Comparison of ENCODE assay signal across 6 cellular contexts in genomic region chr11:124762624-124763155, GRCh38.
DNase-seq lines count a peak whose midpoint lies in the region; ATAC-seq and TF ChIP-seq lines count a peak whose summit lies in the region.

No MANE protein-coding gene starts in this region.

- no peak overlapping the region for H3K9ac ChIP-seq in parathyroid adenoma

- H2AFZ ChIP-seq in parathyroid adenoma, result peak overlapping the region; percentile 56

- DNase-seq in choroid plexus epithelial cell (ENCODE audit: low read depth) (no peak), NCI-H1436 treated with DMSO at 0.1 percent for 48 hours (lab: John Stamatoyannopoulos, UW) (no peak)
- DNase-seq in stimulated activated naive CD4-positive, alpha-beta T cell treated with Interleukin-2 at 50 U/mL for 16 hours (lab: John Stamatoyannopoulos, UW), result no peak

- no peaks in the 10 kb centered on the region for H3K9me3 ChIP-seq in parathyroid adenoma (ENCODE audit: control insufficient read depth, low read length)

- no peaks in the 10 kb centered on the region for H3K36me3 ChIP-seq in parathyroid adenoma (ENCODE audit: control insufficient read depth, insufficient read depth, low read length)

- peak overlapping the region; percentile 55 for H3K4me3 ChIP-seq in choroid plexus epithelial cell (ENCODE audit: low read depth, low read length)
- H3K4me3 ChIP-seq in parathyroid adenoma (ENCODE audit: low read depth, low read length), result peak overlapping the region; percentile 37

- peak overlapping the region; percentile 78 for H3K4me2 ChIP-seq in parathyroid adenoma (ENCODE audit: low read length)

- ATAC-seq in GM19324 (IDR thresholded peaks at IDR 0.05; ENCODE audit: low FRiP score, unreplicated experiment) (peak; percentile 7), HG03460 (IDR thresholded peaks at IDR 0.05; ENCODE audit: unreplicated experiment) (peak; percentile 10)

- H3K27ac ChIP-seq in parathyroid adenoma, result peak overlapping the region; percentile 32

- TF ChIP-seq CTCF in choroid plexus epithelial cell (conservative IDR thresholded peaks at IDR 0.05; ENCODE audit: low read depth, low read length) (no peak), parathyroid adenoma (IDR thresholded peaks at IDR 0.05) (no peak)

- H3K79me2 ChIP-seq in parathyroid adenoma, result no peaks in the 10 kb centered on the region

- H3K27me3 ChIP-seq in parathyroid adenoma (ENCODE audit: control insufficient read depth, insufficient read depth, low read length), result no peaks in the 10 kb centered on the region

- H3K4me1 ChIP-seq in parathyroid adenoma, result peaks cover 6% of the 10 kb centered on the region
